In the genomic region with DNA sequence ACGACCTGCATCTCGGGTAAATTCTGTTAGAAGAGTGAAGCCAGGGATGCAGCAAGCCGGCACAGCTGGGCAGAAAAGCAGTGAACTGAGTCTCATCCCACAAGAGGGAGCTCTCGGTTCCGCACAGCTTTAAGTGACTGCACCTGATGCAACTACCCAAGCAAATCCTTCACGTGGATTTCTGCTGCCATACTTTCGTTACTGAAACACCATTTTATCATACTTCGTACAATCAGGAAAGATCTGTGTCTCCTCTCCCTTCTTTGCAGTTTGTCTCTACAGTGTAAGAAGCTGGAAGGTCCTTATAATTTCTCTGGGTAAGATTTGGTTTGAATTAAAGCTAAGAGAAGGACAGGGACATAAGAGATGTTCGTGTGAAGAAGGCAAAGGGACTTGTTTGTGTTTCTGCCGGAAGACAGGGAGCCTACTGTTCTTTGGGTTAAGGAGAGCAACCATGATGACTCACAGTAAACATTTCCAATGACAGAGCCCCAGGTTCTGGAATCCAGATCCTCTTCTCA, we compare ENCODE assay signal across 9 cellular contexts.
DNase-seq lines count a peak whose midpoint lies in the region; ATAC-seq, FAIRE-seq and TF ChIP-seq lines count a peak whose summit lies in the region.
"Had no signal": no experiment of that assay in that cellular context is flagged by ENCODE, and none has a peak within 500 bp of the region (broad histone marks: within the 10 kb centered on the region; RNA-seq: fewer than 3 reads in every experiment).

No MANE protein-coding gene starts in this region.

- FAIRE-seq in small intestine (lab: Jason Lieb, UNC): no peak

- 8 to 21% (median 11%) methylated on average over 10 of the region's 10 CpGs for WGBS in small intestine, 3 donors

- H3K9me3 ChIP-seq in small intestine (ENCODE audit: control insufficient read depth, low read depth): no peaks in the 10 kb centered on the region

- H3K36me3 ChIP-seq in small intestine (ENCODE audit: control insufficient read depth in 2 of 2, insufficient read depth in 2 of 2, low read length in 2 of 2): no peaks in the 10 kb centered on the region

- H3K4me1 ChIP-seq in small intestine (ENCODE audit: control insufficient read depth in 2 of 2, insufficient read depth in 1 of 2, low read depth in 1 of 2, low read length in 1 of 2): no peaks in the 10 kb centered on the region

- TF ChIP-seq CTCF in 22Rv1 (IDR thresholded peaks at IDR 0.05): peak; percentile 86

- intact Hi-C loops in left cardiac atrium (cut with DNase I): loop anchor here (10.0 kb wide), 2 partner anchors 378 to 558 kb away; no protein-coding TSS in a partner anchor

- H3K27me3 ChIP-seq in small intestine (ENCODE audit: control insufficient read depth in 2 of 2, insufficient read depth in 2 of 2, low read length in 2 of 2): peaks cover 0 to 2% of the 10 kb centered on the region in 2 donors

- no peak overlapping the region for H3K27ac ChIP-seq in 22Rv1
- H3K27ac ChIP-seq in small intestine (ENCODE audit: low read depth in 1 of 2, low read length in 1 of 2): no peak overlapping the region
- H3K27ac ChIP-seq: HL-60 had no signal

- no peak overlapping the region for H3K4me3 ChIP-seq in small intestine (ENCODE audit: low read depth in 1 of 2, low read length in 2 of 2)

- DNase-seq in ELF-1 (ENCODE audit: low read depth, low spot score) (peak; percentile 81), SHP77 (lab: John Stamatoyannopoulos, UW) (peak; percentile 59 to 68), left cardiac atrium (peak; percentile 18), small intestine (peak; percentile 54), NCI-H2227 treated with DMSO at 0.1 percent for 48 hours (lab: John Stamatoyannopoulos, UW) (no peak)

- ATAC-seq in HG02884 (IDR thresholded peaks at IDR 0.05; ENCODE audit: unreplicated experiment) (peak; percentile 72), left cardiac atrium (peak in 1 of 2 donors; percentile 51), GM21786 (IDR thresholded peaks at IDR 0.05; ENCODE audit: unreplicated experiment) (no peak)
